ENCODE assay signal across 13 cellular contexts in genomic region chr11:1330473-1330872, GRCh38.
"Had no signal": no experiment of that assay in that cellular context is flagged by ENCODE, and none has a peak within 500 bp of the region (broad histone marks: within the 10 kb centered on the region; RNA-seq: fewer than 3 reads in every experiment).

No MANE protein-coding gene starts in this region.

- H3K27ac Mint-ChIP-seq: activated B cell treated with CpG ODN at 0.5 μM for 24 hours; immature natural killer cell; stimulated activated memory B cell treated with anti-CD40 and anti-IgM and Interleukin-4, amounts not matched to agents 10 μg/mL and 1 μg/mL and 100 μg/mL, for 72 hours; T-helper 17 cell had no signal

- FAIRE-seq: astrocyte had no signal

- DNase-seq: activated B cell treated with CpG ODN at 0.5 μM for 24 hours, esophagus squamous epithelium, foreskin fibroblast, glutamatergic neuron, immature natural killer cell, lower lobe of right lung, midbrain, Right ventricle myocardium superior, T-helper 17 cell, upper lobe of left lung had no signal

- H3K4me1 Mint-ChIP-seq: T-helper 17 cell had no signal

- H3K4me3 Mint-ChIP-seq: activated B cell treated with CpG ODN at 0.5 μM for 24 hours; immature natural killer cell; stimulated activated memory B cell treated with anti-CD40 and anti-IgM and Interleukin-4, amounts not matched to agents 10 μg/mL and 1 μg/mL and 100 μg/mL, for 72 hours; T-helper 17 cell had no signal

- ATAC-seq: lower lobe of right lung; SK-N-SH treated with all-trans-retinoic acid at 6 μM for 48 hours; stimulated activated memory B cell treated with anti-CD40 and anti-IgM and Interleukin-4, amounts not matched to agents 10 μg/mL and 1 μg/mL and 100 μg/mL, for 72 hours; T-helper 17 cell had no signal
